In the genomic region with DNA sequence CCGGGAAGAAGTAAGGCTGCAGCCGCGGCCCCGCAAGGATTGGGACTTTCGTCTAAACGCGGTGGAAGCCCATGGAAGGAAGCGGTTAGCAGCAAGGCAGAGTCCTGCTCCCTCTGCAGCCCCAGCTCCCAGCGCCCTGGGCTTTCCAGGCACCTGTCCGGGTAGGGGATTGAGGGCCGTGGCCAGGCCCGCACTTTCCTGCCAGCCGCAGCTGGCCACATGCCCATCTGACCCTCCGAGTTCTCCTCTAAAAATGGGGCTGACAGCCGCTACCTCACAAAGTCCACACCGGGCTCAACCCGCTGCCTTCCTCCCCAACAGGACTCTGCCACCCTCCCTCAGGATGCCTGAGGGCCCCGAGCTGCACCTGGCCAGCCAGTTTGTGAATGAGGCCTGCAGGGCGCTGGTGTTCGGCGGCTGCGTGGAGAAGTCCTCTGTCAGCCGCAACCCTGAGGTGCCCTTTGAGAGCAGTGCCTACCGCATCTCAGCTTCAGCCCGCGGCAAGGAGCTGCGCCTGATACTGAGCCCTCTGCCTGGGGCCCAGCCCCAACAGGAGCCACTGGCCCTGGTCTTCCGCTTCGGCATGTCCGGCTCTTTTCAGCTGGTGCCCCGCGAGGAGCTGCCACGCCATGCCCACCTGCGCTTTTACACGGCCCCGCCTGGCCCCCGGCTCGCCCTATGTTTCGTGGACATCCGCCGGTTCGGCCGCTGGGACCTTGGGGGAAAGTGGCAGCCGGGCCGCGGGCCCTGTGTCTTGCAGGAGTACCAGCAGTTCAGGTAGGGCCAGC, we compare ENCODE assay signal across 8 cellular contexts. TPM values are rescaled to one million over a fixed set of nuclear protein-coding genes. Genes with fewer than 3 reads are reported as not detected.
DNase-seq lines count a peak whose midpoint lies in the region; ATAC-seq, FAIRE-seq and TF ChIP-seq lines count a peak whose summit lies in the region.

No MANE protein-coding gene starts in this region.

- H3K36me3 Mint-ChIP-seq in activated T-cell treated with anti-CD3 and anti-CD28 coated beads, Interleukin-2, amount 50 U/mL, for 4 hours (ENCODE audit: insufficient read depth) = peaks cover 2% of the 10 kb centered on the region

- H3K4me3 ChIP-seq in keratinocyte (ENCODE audit: control insufficient read depth in 2 of 3, extremely low read depth in 1 of 3, insufficient read depth in 2 of 3, low read depth in 1 of 3, low read length in 3 of 3) (peak overlapping the region; percentile 70 to 78 (median 72)), stomach smooth muscle (ENCODE audit: low read length in 2 of 2) (peak overlapping the region; percentile 94)

- H3K79me2 ChIP-seq in keratinocyte (ENCODE audit: control insufficient read depth, insufficient read depth, low read length) = no peaks in the 10 kb centered on the region

- H3K9me3 Mint-ChIP-seq in activated T-cell treated with anti-CD3 and anti-CD28 coated beads, Interleukin-2, amount 50 U/mL, for 4 hours = peaks cover 8% of the 10 kb centered on the region

- peaks cover 7% of the 10 kb centered on the region for H3K4me1 ChIP-seq in keratinocyte (ENCODE audit: control insufficient read depth, extremely low read depth, insufficient read depth, low read length)
- peaks cover 15% of the 10 kb centered on the region for H3K4me1 ChIP-seq in stomach smooth muscle (ENCODE audit: control insufficient read depth, insufficient read depth, low read length)

- no peak for ATAC-seq in activated T-cell treated with anti-CD3 and anti-CD28 coated beads, Interleukin-2, amount 50 U/mL, for 4 hours
- ATAC-seq in HG03108 (IDR thresholded peaks at IDR 0.05; ENCODE audit: unreplicated experiment) (no peak), GM18867 (IDR thresholded peaks at IDR 0.05; ENCODE audit: unreplicated experiment) (no peak)

- H3K27ac ChIP-seq in keratinocyte (ENCODE audit: control insufficient read depth, insufficient read depth, low read length) = no peak overlapping the region
- no peak overlapping the region for H3K27ac ChIP-seq in stomach smooth muscle (ENCODE audit: low read length)

- peak overlapping the region; percentile 83 for H3K4me2 ChIP-seq in keratinocyte (ENCODE audit: control insufficient read depth, extremely low read depth, insufficient read depth, low read depth, low read length)

- H3K27me3 Mint-ChIP-seq in activated T-cell treated with anti-CD3 and anti-CD28 coated beads, Interleukin-2, amount 50 U/mL, for 4 hours (ENCODE audit: low read depth) = no peaks in the 10 kb centered on the region

- H3K27me3 ChIP-seq in keratinocyte (ENCODE audit: control insufficient read depth, extremely low read depth, insufficient read depth, low read length) (peaks cover 12% of the 10 kb centered on the region), stomach smooth muscle (ENCODE audit: control insufficient read depth in 1 of 2, insufficient read depth in 2 of 2, low read length in 2 of 2) (no peaks in the 10 kb centered on the region)

- H3K9me1 ChIP-seq in keratinocyte (ENCODE audit: control insufficient read depth, extremely low read depth, insufficient read depth, low read length) = no peaks in the 10 kb centered on the region

- peak overlapping the region; percentile 62 for H3K4me3 Mint-ChIP-seq in activated T-cell treated with anti-CD3 and anti-CD28 coated beads, Interleukin-2, amount 50 U/mL, for 4 hours

- peak overlapping the region; percentile 61 for H3K9ac ChIP-seq in keratinocyte (ENCODE audit: control insufficient read depth, extremely low read depth, insufficient read depth, low read length)
- peak overlapping the region; percentile 79 to 82 for H3K9ac ChIP-seq in stomach smooth muscle (ENCODE audit: low read length in 2 of 2)

- H3K9me3 ChIP-seq in keratinocyte (ENCODE audit: control insufficient read depth, low read depth, low read length) (no peaks in the 10 kb centered on the region), stomach smooth muscle (ENCODE audit: control insufficient read depth in 2 of 2, low read length in 2 of 2) (no peaks in the 10 kb centered on the region)

- DNase-seq in activated T-cell treated with anti-CD3 and anti-CD28 coated beads, Interleukin-2, amount 50 U/mL, for 4 hours = no peak
- DNase-seq in activated T-cell treated with anti-CD3 and anti-CD28 coated beads for 4 hours = no peak
- DNase-seq in astrocyte of the hippocampus (ENCODE audit: low read depth, low spot score) = peak; percentile 30
- DNase-seq in keratinocyte (ENCODE audit: low read depth, low spot score) = no peak
- no peak for DNase-seq in medulla oblongata (ENCODE audit: extremely low spot score)

- FAIRE-seq in keratinocyte (lab: Jason Lieb, UNC) = no peak

- dilution Hi-C loops in keratinocyte (cut with MboI; ENCODE audit: extremely low pct_ligation_motif_present, low sequenced_read_pairs) = no loop called here

- H3K4me1 Mint-ChIP-seq in activated T-cell treated with anti-CD3 and anti-CD28 coated beads, Interleukin-2, amount 50 U/mL, for 4 hours (ENCODE audit: low read depth) = peaks cover 32% of the 10 kb centered on the region

- H2AFZ ChIP-seq in keratinocyte (ENCODE audit: control insufficient read depth, low read length) = peak overlapping the region; percentile 33

- no peaks in the 10 kb centered on the region for H4K20me1 ChIP-seq in keratinocyte (ENCODE audit: control insufficient read depth, extremely low read depth, insufficient read depth, low read length)

- H3K36me3 ChIP-seq in keratinocyte (ENCODE audit: control insufficient read depth in 2 of 2, extremely low read depth in 1 of 2, insufficient read depth in 2 of 2, low read length in 2 of 2) (peaks cover 3 to 4% of the 10 kb centered on the region in 2 experiments), stomach smooth muscle (ENCODE audit: control insufficient read depth in 2 of 2, insufficient read depth in 2 of 2, low read length in 2 of 2) (no peaks in the 10 kb centered on the region)

- TF ChIP-seq CTCF in keratinocyte (optimal IDR thresholded peaks at IDR 0.05 in 1 of 3, IDR thresholded peaks at IDR 0.05 in 1 of 3, conservative IDR thresholded peaks at IDR 0.05 in 1 of 3; ENCODE audit: extremely low read depth in 1 of 3, insufficient read depth in 2 of 3, low read length in 3 of 3) = no peak

RNA-seq across cellular contexts. Expression of a gene that starts 1.9 kb away (rescaled TPM):
- total RNA-seq in activated T-cell treated with anti-CD3 and anti-CD28 coated beads, Interleukin-2, amount 50 U/mL, for 4 hours = 1 to 10 TPM in 2 of 3 donors, under 1 TPM in 1; 0.79 to 2.1 (median 2.1) TPM
- polyA plus RNA-seq in keratinocyte = 3.6 to 10.4 TPM (median 5.5 TPM) in 3 replicates
- polyA plus RNA-seq in keratinocyte (2011; ENCODE audit: low read depth) = 3.3 TPM
- 1.6 TPM in 2 replicates for polyA plus RNA-seq in keratinocyte (2011; cell fraction: cytosol; rRNA removed)
- 40.1 and 69.8 TPM in 2 replicates for polyA plus RNA-seq in keratinocyte (2011; cell fraction: nucleus; rRNA removed)
- polyA plus RNA-seq in keratinocyte (2012; ENCODE audit: low replicate concordance) = 3.4 and 11.7 TPM in 2 replicates
- 1.9 to 3.8 TPM (median 2.5 TPM) in 3 replicates for polyA minus RNA-seq in keratinocyte
- polyA minus RNA-seq in keratinocyte (2011; cell fraction: cytosol; rRNA and poly(A)+ RNA removed) = not detected
- 4.8 and 8.5 TPM in 2 replicates for polyA minus RNA-seq in keratinocyte (2011; cell fraction: nucleus; rRNA and poly(A)+ RNA removed)

RNA-seq across cellular contexts. Expression of a gene that starts 12.9 kb away (rescaled TPM):
- total RNA-seq in activated T-cell treated with anti-CD3 and anti-CD28 coated beads, Interleukin-2, amount 50 U/mL, for 4 hours = 10 to 100 TPM; 78.3 to 84.4 (median 79.9) TPM
- polyA plus RNA-seq in keratinocyte = 48.2 to 87.2 TPM (median 53.0 TPM) in 3 replicates
- polyA plus RNA-seq in keratinocyte (2011; ENCODE audit: low read depth) = 7.6 TPM
- 31.9 and 66.6 TPM in 2 replicates for polyA plus RNA-seq in keratinocyte (2011; cell fraction: cytosol; rRNA removed)
- 60.7 and 64.2 TPM in 2 replicates for polyA plus RNA-seq in keratinocyte (2011; cell fraction: nucleus; rRNA removed)
- 40.9 and 60.3 TPM in 2 replicates for polyA plus RNA-seq in keratinocyte (2012; ENCODE audit: low replicate concordance)
- polyA minus RNA-seq in keratinocyte = 20.8 to 29.8 TPM (median 24.4 TPM) in 3 replicates
- polyA minus RNA-seq in keratinocyte (2011; cell fraction: cytosol; rRNA and poly(A)+ RNA removed) = 32.4 TPM
- polyA minus RNA-seq in keratinocyte (2011; cell fraction: nucleus; rRNA and poly(A)+ RNA removed) = 10.7 and 13.4 TPM in 2 replicates

RNA-seq across cellular contexts. Expression of a gene that starts 19.6 kb away (rescaled TPM):
- 100 to 1,000 TPM; 185 to 247 (median 216) TPM for total RNA-seq in activated T-cell treated with anti-CD3 and anti-CD28 coated beads, Interleukin-2, amount 50 U/mL, for 4 hours
- polyA plus RNA-seq in keratinocyte = 35.4 to 63.0 TPM (median 42.3 TPM) in 3 replicates
- 29.6 TPM for polyA plus RNA-seq in keratinocyte (2011; ENCODE audit: low read depth)
- 5.9 and 12.7 TPM in 2 replicates for polyA plus RNA-seq in keratinocyte (2011; cell fraction: cytosol; rRNA removed)
- 318 and 425 TPM in 2 replicates for polyA plus RNA-seq in keratinocyte (2011; cell fraction: nucleus; rRNA removed)
- 48.4 and 79.3 TPM in 2 replicates for polyA plus RNA-seq in keratinocyte (2012; ENCODE audit: low replicate concordance)
- 47.3 to 71.3 TPM (median 62.2 TPM) in 3 replicates for polyA minus RNA-seq in keratinocyte
- 23.4 TPM for polyA minus RNA-seq in keratinocyte (2011; cell fraction: cytosol; rRNA and poly(A)+ RNA removed)
- 91.9 and 93.4 TPM in 2 replicates for polyA minus RNA-seq in keratinocyte (2011; cell fraction: nucleus; rRNA and poly(A)+ RNA removed)
